8 cellular contexts compared by ENCODE assay signal in the genomic region with DNA sequence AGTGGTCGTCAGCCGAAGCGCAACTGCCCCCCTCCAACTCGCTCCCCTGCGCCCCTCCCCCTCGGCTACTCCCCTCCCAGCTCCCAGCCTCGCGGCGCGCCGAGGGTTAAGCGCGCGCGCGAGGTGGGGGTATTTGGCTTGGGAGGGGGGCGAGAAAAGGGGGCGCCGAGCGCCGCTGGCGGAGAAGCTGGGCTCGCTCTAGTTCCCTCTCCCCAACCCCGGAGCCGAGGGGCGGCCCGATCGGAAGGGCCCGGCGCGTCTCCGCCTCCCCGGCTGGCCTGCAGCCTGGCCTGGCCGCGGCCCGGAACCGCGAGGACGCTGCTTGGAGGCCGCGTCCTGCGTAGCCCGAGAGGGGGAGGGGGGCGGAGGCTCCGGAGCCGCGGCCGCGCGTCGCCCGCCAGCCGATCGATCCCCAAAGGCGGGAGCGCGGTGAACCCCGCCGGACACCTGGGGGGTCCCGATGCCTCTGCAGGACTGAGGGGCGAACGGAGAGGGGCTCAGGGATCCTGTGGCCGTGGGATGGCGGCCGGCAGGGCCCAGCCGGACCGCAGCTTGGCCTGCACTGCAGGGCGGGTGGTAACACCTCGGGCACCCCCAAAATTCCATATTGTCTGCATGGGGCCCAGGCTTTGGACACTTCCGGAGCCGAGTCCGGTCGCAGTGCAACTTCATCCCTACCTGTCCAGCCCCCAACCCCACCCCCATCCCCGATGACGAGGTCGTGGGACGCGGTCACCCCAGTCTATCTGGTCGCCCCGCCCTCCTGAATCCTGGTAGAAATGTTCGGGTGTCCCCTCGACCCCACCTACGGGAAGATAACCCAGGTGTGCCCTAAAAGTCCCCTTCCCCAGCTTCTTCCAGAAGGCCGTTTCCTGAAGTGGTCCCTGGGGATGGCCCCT. TPM values are rescaled to one million over a fixed set of nuclear protein-coding genes. Genes with fewer than 3 reads are reported as not detected.
DNase-seq lines count a peak whose midpoint lies in the region; ATAC-seq and TF ChIP-seq lines count a peak whose summit lies in the region.

No MANE protein-coding gene starts in this region.

- no peaks in the 10 kb centered on the region for H3K79me2 ChIP-seq in mammary epithelial cell (ENCODE audit: insufficient read depth, low read length)

- ATAC-seq in stimulated activated naive CD8-positive, alpha-beta T cell treated with anti-CD3 and anti-CD28 coated beads, Interleukin-15, Interleukin-2, amounts not matched to agents 100 U/mL and 50 U/mL, for 24 hours = no peak
- ATAC-seq in HG03460 (IDR thresholded peaks at IDR 0.05; ENCODE audit: unreplicated experiment) (no peak), GM21515 (IDR thresholded peaks at IDR 0.05; ENCODE audit: unreplicated experiment) (no peak)

- CTCF ChIA-PET in mammary epithelial cell (lab: Charles Lee; ENCODE audit: low non-redundant PET) = interaction anchor here (0.6 kb wide), 1 partner anchor 29 kb away, joined by 4 read pairs; no protein-coding TSS in a partner anchor

- 5% methylated on average over 11 of the region's 84 CpGs for WGBS in mammary epithelial cell (ENCODE audit: low coverage, missing lambda C conversion rate)

- peak overlapping the region; percentile 86 for H3K4me2 ChIP-seq in mammary epithelial cell (ENCODE audit: insufficient read depth, low read depth, low read length)

- no peaks in the 10 kb centered on the region for H4K20me1 ChIP-seq in mammary epithelial cell (ENCODE audit: insufficient read depth, low read length)

- H3K4me3 ChIP-seq in mammary epithelial cell (replicated peaks in 1 of 3; ENCODE audit: insufficient read depth in 1 of 3, low read depth in 2 of 3, low read length in 3 of 3) (peak overlapping the region; percentile 28 to 39 (median 38)), kidney epithelial cell (ENCODE audit: low read depth, low read length) (peak overlapping the region; percentile 30)

- dilution Hi-C loops in mammary epithelial cell (cut with HindIII; ENCODE audit: low sequenced_read_pairs) = no loop called here

- BruUV-seq in mammary epithelial cell (replicated peaks; lab: Mats Ljungman, UMichigan) = no TSS peak

- DNase-seq in EL = peak; percentile 65
- DNase-seq in NCI-H2171 (lab: John Stamatoyannopoulos, UW) = peak; percentile 17
- DNase-seq in mammary epithelial cell = peak; percentile 16
- DNase-seq in kidney epithelial cell (ENCODE audit: low read depth) = no peak
- DNase-seq in stimulated activated naive CD8-positive, alpha-beta T cell treated with anti-CD3 and anti-CD28 coated beads, Interleukin-15, Interleukin-2, amounts not matched to agents 100 U/mL and 50 U/mL, for 24 hours = peak; percentile 18
- no peak for DNase-seq in NCI-H187 treated with DMSO at 0.1 percent for 48 hours (lab: John Stamatoyannopoulos, UW)

- TF ChIP-seq CTCF in mammary epithelial cell (conservative IDR thresholded peaks at IDR 0.05 in 1 of 2, IDR thresholded peaks at IDR 0.05 in 1 of 2; ENCODE audit: extremely low read depth in 1 of 2, insufficient read depth in 1 of 2, low read depth in 1 of 2, low read length in 2 of 2) (no peak), kidney epithelial cell (IDR thresholded peaks at IDR 0.05; ENCODE audit: insufficient read depth, low read length, poor library complexity, severe bottlenecking) (no peak)

- no peaks in the 10 kb centered on the region for H3K9me3 ChIP-seq in mammary epithelial cell (replicated peaks; ENCODE audit: insufficient read depth, low read length)

- H3K4me1 ChIP-seq in mammary epithelial cell (ENCODE audit: insufficient read depth, low read length) = peaks cover 26% of the 10 kb centered on the region

- peaks cover 35% of the 10 kb centered on the region for H3K27me3 ChIP-seq in mammary epithelial cell (ENCODE audit: insufficient read depth, low read length)
- H3K27me3 ChIP-seq in kidney epithelial cell (ENCODE audit: control insufficient read depth, insufficient read depth, low read length) = peaks cover 58% of the 10 kb centered on the region

- intact Hi-C loops in mammary epithelial cell (cut with micrococcal nuclease) = no loop called here

- H3K36me3 ChIP-seq in mammary epithelial cell (ENCODE audit: insufficient read depth, low read length) = no peaks in the 10 kb centered on the region
- no peaks in the 10 kb centered on the region for H3K36me3 ChIP-seq in kidney epithelial cell (ENCODE audit: control insufficient read depth, insufficient read depth, low read length)

- H2AFZ ChIP-seq in mammary epithelial cell (ENCODE audit: low read depth, low read length) = peak overlapping the region; percentile 74

- in situ Hi-C loops in mammary epithelial cell (cut with MboI; ENCODE audit: low sequenced_read_pairs in 2 of 2) = no loop called here

- H3K27ac ChIP-seq in mammary epithelial cell (ENCODE audit: insufficient read depth, low read depth, low read length) = no peak overlapping the region

- no peak overlapping the region for H3K9ac ChIP-seq in mammary epithelial cell (ENCODE audit: insufficient read depth, low read length)

RNA-seq across cellular contexts. Expression of gene CBX4, which starts 4.9 kb away (rescaled TPM):
- total RNA-seq in mammary epithelial cell (10 to 100 TPM; 28.5 to 34.7 TPM), kidney epithelial cell (24.0 and 28.6 TPM in 2 replicates)
- 11.2 TPM for polyA plus RNA-seq in mammary epithelial cell
- 2.2 TPM for polyA minus RNA-seq in mammary epithelial cell

RNA-seq across cellular contexts. Expression of gene CBX8, which starts 47.3 kb away (rescaled TPM):
- total RNA-seq in mammary epithelial cell (1 to 10 TPM; 4.5 to 5.4 TPM), kidney epithelial cell (2.5 and 2.7 TPM in 2 replicates)
- 0.34 TPM for polyA plus RNA-seq in mammary epithelial cell
- polyA minus RNA-seq in mammary epithelial cell = not detected

Comparison
In these comparisons a context has a peak if more than half of its experiments do, and no peak if none do; other contexts are left out.
1. DNase-seq: peak in EL (single experiment), NCI-H2171 (single experiment), mammary epithelial cell (single experiment) and stimulated activated naive CD8-positive, alpha-beta T cell treated with anti-CD3 and anti-CD28 coated beads, Interleukin-15, Interleukin-2, amounts not matched to agents 100 U/mL and 50 U/mL, for 24 hours (single experiment); none in kidney epithelial cell (single experiment) and NCI-H187 treated with DMSO at 0.1 percent for 48 hours (single experiment).